In genomic region chr7:138954545-138955475, GRCh38 we compare ENCODE assay signal across 18 cellular contexts. TPM values are rescaled to one million over a fixed set of nuclear protein-coding genes. Genes with fewer than 3 reads are reported as not detected.
"Had no signal": no experiment of that assay in that cellular context is flagged by ENCODE, and none has a peak within 500 bp of the region (broad histone marks: within the 10 kb centered on the region; RNA-seq: fewer than 3 reads in every experiment).

No MANE protein-coding gene starts in this region.

- H3K27ac ChIP-seq: right atrium auricular region, transverse colon had no signal

- H3K36me3 ChIP-seq: right atrium auricular region, transverse colon had no signal

- H3K9me3 Mint-ChIP-seq: dendritic cell treated with granulocyte-macrophage colony-stimulating factor and Interleukin-4, amounts not matched to agents 40 ng/mL and 50 ng/mL, for 4 days had no signal

- H3K4me3 Mint-ChIP-seq: activated naive CD4-positive, alpha-beta T cell treated with anti-CD3 and anti-CD28 coated beads for 36 hours; activated naive CD8-positive, alpha-beta T cell treated with anti-CD3 and anti-CD28 coated beads, Interleukin-2, amount 50 U/mL, for 24 hours; dendritic cell treated with granulocyte-macrophage colony-stimulating factor and Interleukin-4, amounts not matched to agents 40 ng/mL and 50 ng/mL, for 4 days; naive thymus-derived CD4-positive, alpha-beta T cell had no signal

- H3K4me1 Mint-ChIP-seq: activated naive CD8-positive, alpha-beta T cell treated with anti-CD3 and anti-CD28 coated beads, Interleukin-2, amount 50 U/mL, for 24 hours; naive thymus-derived CD4-positive, alpha-beta T cell had no signal

- H3K27me3 ChIP-seq: right atrium auricular region, transverse colon had no signal

- DNase-seq: activated CD4-positive, CD25-positive, alpha-beta regulatory T cell treated with anti-CD3 and anti-CD28 coated beads, Interleukin-2, amount 50 U/mL, for 72 hours; activated naive CD4-positive, alpha-beta T cell treated with anti-CD3 and anti-CD28 coated beads for 36 hours; activated naive CD8-positive, alpha-beta T cell treated with anti-CD3 and anti-CD28 coated beads, Interleukin-2, amount 50 U/mL, for 24 hours; activated T-cell treated with anti-CD3 and anti-CD28 coated beads, Interleukin-2, amount 50 U/mL, for 1 hour; aorta; cerebellar nuclear complex; islet precursor cell; mucosa of descending colon; naive thymus-derived CD4-positive, alpha-beta T cell; nucleus accumbens; posterior cingulate gyrus; stimulated activated naive CD8-positive, alpha-beta T cell treated with anti-CD3 and anti-CD28 coated beads, Interleukin-15, Interleukin-2, amounts not matched to agents 100 U/mL and 50 U/mL, for 24 hours; transverse colon had no signal

- ATAC-seq: activated naive CD8-positive, alpha-beta T cell treated with anti-CD3 and anti-CD28 coated beads, Interleukin-2, amount 50 U/mL, for 24 hours; left lobe of liver; mucosa of descending colon; naive thymus-derived CD4-positive, alpha-beta T cell; stimulated activated naive CD8-positive, alpha-beta T cell treated with anti-CD3 and anti-CD28 coated beads, Interleukin-15, Interleukin-2, amounts not matched to agents 100 U/mL and 50 U/mL, for 24 hours had no signal

- H3K4me1 ChIP-seq: right atrium auricular region, transverse colon had no signal

- H3K4me3 ChIP-seq: mucosa of descending colon, right atrium auricular region, smooth muscle cell, transverse colon had no signal

- H3K27me3 Mint-ChIP-seq: activated naive CD8-positive, alpha-beta T cell treated with anti-CD3 and anti-CD28 coated beads, Interleukin-2, amount 50 U/mL, for 24 hours; dendritic cell treated with granulocyte-macrophage colony-stimulating factor and Interleukin-4, amounts not matched to agents 40 ng/mL and 50 ng/mL, for 4 days had no signal

- H3K9me3 ChIP-seq: mucosa of descending colon, right atrium auricular region, transverse colon had no signal

- H3K4me2 ChIP-seq: smooth muscle cell had no signal

- H3K36me3 Mint-ChIP-seq: naive thymus-derived CD4-positive, alpha-beta T cell had no signal

- H3K27ac Mint-ChIP-seq: activated naive CD4-positive, alpha-beta T cell treated with anti-CD3 and anti-CD28 coated beads for 36 hours; activated naive CD8-positive, alpha-beta T cell treated with anti-CD3 and anti-CD28 coated beads, Interleukin-2, amount 50 U/mL, for 24 hours; activated T-helper 2 cell treated with anti-CD3 and anti-CD28 coated beads, Interferon-gamma antibody, Interleukin-2, Interleukin-4, amounts not matched to agents 10 μg/mL and 5 μg/mL and 100 μg/mL, durations not matched to agents 14 hours and 24 hours and 36 hours; dendritic cell treated with granulocyte-macrophage colony-stimulating factor and Interleukin-4, amounts not matched to agents 40 ng/mL and 50 ng/mL, for 4 days had no signal

RNA-seq across cellular contexts. Expression of gene KIAA1549, which starts 26.4 kb away (rescaled TPM):
- polyA plus RNA-seq: naive thymus-derived CD4-positive, alpha-beta T cell had no signal
